ENCODE assay signal across 2 cellular contexts in genomic region chr19:56613639-56614038, GRCh38.
TF ChIP-seq lines count a peak whose summit lies in the region.

No MANE protein-coding gene starts in this region.

TF ChIP-seq in liver, 16 proteins besides CTCF, POLR2A, EP300 and RAD21:
- TF ChIP-seq RXRA (IDR thresholded peaks at IDR 0.05): no peak
- TF ChIP-seq YY1 (IDR thresholded peaks at IDR 0.05): no peak
- TF ChIP-seq NR2F2 (IDR thresholded peaks at IDR 0.05): no peak
- no peak for TF ChIP-seq TAF1 (conservative IDR thresholded peaks at IDR 0.05)
- TF ChIP-seq REST (IDR thresholded peaks at IDR 0.05): no peak
- no peak for TF ChIP-seq GABPA (IDR thresholded peaks at IDR 0.05 in 1 of 2, conservative IDR thresholded peaks at IDR 0.05 in 1 of 2)
- TF ChIP-seq FOXA1 (IDR thresholded peaks at IDR 0.05): no peak
- TF ChIP-seq ATF3 (IDR thresholded peaks at IDR 0.05): no peak
- TF ChIP-seq HNF4A (conservative IDR thresholded peaks at IDR 0.05): no peak
- no peak for TF ChIP-seq ZBTB33 (IDR thresholded peaks at IDR 0.05)

TF ChIP-seq in HepG2, 621 proteins besides CTCF, POLR2A, EP300 and RAD21:
- no peak for TF ChIP-seq UBTF (CRISPR knock-in tag; IDR thresholded peaks at IDR 0.05)
